14 cellular contexts compared by ENCODE assay signal in genomic region chr11:88330826-88331428, GRCh38.
"Had no signal": no experiment of that assay in that cellular context is flagged by ENCODE, and none has a peak within 500 bp of the region (broad histone marks: within the 10 kb centered on the region; RNA-seq: fewer than 3 reads in every experiment).

No MANE protein-coding gene starts in this region.

- H3K9me3 Mint-ChIP-seq: activated CD4-positive, alpha-beta T cell treated with anti-CD3 and anti-CD28 coated beads, Interleukin-2, amount 10 ng/mL, durations not matched to agents 7 days and 5 days; activated naive CD8-positive, alpha-beta T cell treated with anti-CD3 and anti-CD28 coated beads, Interleukin-2, amount 10 ng/mL, durations not matched to agents 7 days and 5 days; stimulated activated naive B cell treated with anti-CD40 and anti-IgM and Interleukin-4, amounts not matched to agents 10 μg/mL and 1 μg/mL and 100 μg/mL, for 72 hours had no signal

- H3K27me3 ChIP-seq: esophagus squamous epithelium, spleen, tibial nerve had no signal

- H3K27me3 Mint-ChIP-seq: activated CD4-positive, alpha-beta T cell treated with anti-CD3 and anti-CD28 coated beads, Interleukin-2, amount 10 ng/mL, durations not matched to agents 7 days and 5 days; activated naive CD8-positive, alpha-beta T cell treated with anti-CD3 and anti-CD28 coated beads, Interleukin-2, amount 10 ng/mL, durations not matched to agents 7 days and 5 days; stimulated activated naive B cell treated with anti-CD40 and anti-IgM and Interleukin-4, amounts not matched to agents 10 μg/mL and 1 μg/mL and 100 μg/mL, for 72 hours had no signal

- H3K27ac Mint-ChIP-seq: activated CD4-positive, alpha-beta T cell treated with anti-CD3 and anti-CD28 coated beads, Interleukin-2, amount 10 ng/mL, durations not matched to agents 7 days and 5 days; activated naive CD8-positive, alpha-beta T cell treated with anti-CD3 and anti-CD28 coated beads, Interleukin-2, amount 10 ng/mL, durations not matched to agents 7 days and 5 days; stimulated activated naive B cell treated with anti-CD40 and anti-IgM and Interleukin-4, amounts not matched to agents 10 μg/mL and 1 μg/mL and 100 μg/mL, for 72 hours had no signal

- H3K4me3 Mint-ChIP-seq: activated CD4-positive, alpha-beta T cell treated with anti-CD3 and anti-CD28 coated beads, Interleukin-2, amount 10 ng/mL, durations not matched to agents 7 days and 5 days; stimulated activated naive B cell treated with anti-CD40 and anti-IgM and Interleukin-4, amounts not matched to agents 10 μg/mL and 1 μg/mL and 100 μg/mL, for 72 hours had no signal

- H3K4me3 ChIP-seq: esophagus squamous epithelium, spleen, tibial nerve had no signal

- DNase-seq: activated CD4-positive, alpha-beta T cell treated with anti-CD3 and anti-CD28 coated beads, Interleukin-2, amount 10 ng/mL, durations not matched to agents 7 days and 5 days; activated CD4-positive, CD25-positive, alpha-beta regulatory T cell; activated gamma-delta T cell; activated naive CD8-positive, alpha-beta T cell treated with anti-CD3 and anti-CD28 coated beads, Interleukin-2, amount 10 ng/mL, durations not matched to agents 7 days and 5 days; anterior cingulate cortex; esophagus squamous epithelium; foreskin fibroblast; glutamatergic neuron; left colon; spleen; stimulated activated CD4-positive, alpha-beta T cell treated with anti-CD3 and anti-CD28 coated beads, Interleukin-1b, Interleukin-23, amount 100 ng/mL, for 48 hours; stimulated activated naive B cell treated with anti-CD40 and anti-IgM and Interleukin-4, amounts not matched to agents 10 μg/mL and 1 μg/mL and 100 μg/mL, for 72 hours had no signal

- H3K9me3 ChIP-seq: esophagus squamous epithelium, spleen, tibial nerve had no signal

- ATAC-seq: left colon; sciatic nerve; stimulated activated naive B cell treated with anti-CD40 and anti-IgM and Interleukin-4, amounts not matched to agents 10 μg/mL and 1 μg/mL and 100 μg/mL, for 72 hours had no signal
